ENCODE assay signal across 8 cellular contexts in genomic region chr1:155003766-155004351, GRCh38. TPM values are rescaled to one million over a fixed set of nuclear protein-coding genes. Genes with fewer than 3 reads are reported as not detected.
A peak's percentile ranks its signal among the peaks of the same experiment; 100 is the strongest.
DNase-seq lines count a peak whose midpoint lies in the region; ATAC-seq, FAIRE-seq and TF ChIP-seq lines count a peak whose summit lies in the region.

No MANE protein-coding gene starts in this region.

- no peaks in the 10 kb centered on the region for H3K27me3 Mint-ChIP-seq in memory B cell

- no peaks in the 10 kb centered on the region; the same call in 1 of the 2 replicates for H3K9me3 ChIP-seq in SJSA1 (replicated peaks)
- H3K9me3 ChIP-seq in endocrine pancreas (ENCODE audit: control insufficient read depth, low read length), result no peaks in the 10 kb centered on the region
- H3K9me3 ChIP-seq in tibial artery, result no peaks in the 10 kb centered on the region

- peak overlapping the region; percentile 57 for H3K4me3 ChIP-seq in SJSA1
- H3K4me3 ChIP-seq in endocrine pancreas (ENCODE audit: control insufficient read depth, insufficient read depth, low read length), result peak overlapping the region; percentile 15
- H3K4me3 ChIP-seq in tibial artery, result peak overlapping the region; percentile 87 to 96

- intact Hi-C loops in tibial artery (cut with DNase I; ENCODE audit: low total_unique reads), result no loop called here

- H3K4me1 ChIP-seq in SJSA1 (replicated peaks), result peaks cover 27% of the 10 kb centered on the region
- no peaks in the 10 kb centered on the region for H3K4me1 ChIP-seq in endocrine pancreas (ENCODE audit: control insufficient read depth, insufficient read depth, low read length)
- H3K4me1 ChIP-seq in tibial artery, result peaks cover 0 to 66% (median 62%) of the 10 kb centered on the region in 4 donors

- TF ChIP-seq CTCF in tibial artery (IDR thresholded peaks at IDR 0.05), result no peak

- peak overlapping the region; percentile 99 for H3K4me3 Mint-ChIP-seq in memory B cell

- H3K36me3 Mint-ChIP-seq in memory B cell, result peaks cover 1% of the 10 kb centered on the region

- peak overlapping the region; percentile 99 for H3K9ac ChIP-seq in endocrine pancreas (ENCODE audit: control insufficient read depth, insufficient read depth, low read length)

- FAIRE-seq in GM12892 (lab: Jason Lieb, UNC), result peak; percentile 78

- H3K4me1 Mint-ChIP-seq in memory B cell, result peaks cover 44% of the 10 kb centered on the region

- no peaks in the 10 kb centered on the region for H3K36me3 ChIP-seq in SJSA1
- no peaks in the 10 kb centered on the region for H3K36me3 ChIP-seq in endocrine pancreas (ENCODE audit: control insufficient read depth, insufficient read depth, low read length)
- H3K36me3 ChIP-seq in tibial artery, result no peaks in the 10 kb centered on the region

- no peak for ATAC-seq in memory B cell (ENCODE audit: low read depth)
- no peak for ATAC-seq in GM21825 (IDR thresholded peaks at IDR 0.05; ENCODE audit: unreplicated experiment)
- ATAC-seq in HG03439 (IDR thresholded peaks at IDR 0.05; ENCODE audit: unreplicated experiment), result no peak

- no peak for TF ChIP-seq POLR2A in GM12892 (IDR thresholded peaks at IDR 0.05; ENCODE audit: low read depth, low read length)

- H3K27ac Mint-ChIP-seq in memory B cell, result peak overlapping the region; percentile 88

- no peaks in the 10 kb centered on the region for H3K9me3 Mint-ChIP-seq in memory B cell

- H3K27me3 ChIP-seq in SJSA1 (replicated peaks) (no peaks in the 10 kb centered on the region), endocrine pancreas (ENCODE audit: control insufficient read depth, insufficient read depth, low read length) (no peaks in the 10 kb centered on the region), tibial artery (no peaks in the 10 kb centered on the region)

- H3K27ac ChIP-seq in SJSA1 (no peak overlapping the region; the same call in 1 of the 2 replicates), tibial artery (peak overlapping the region; percentile 95 to 96)

- DNase-seq in A172 (ENCODE audit: low spot score), result peak; percentile 78
- DNase-seq in GM12892 (ENCODE audit: insufficient read length), result no peak
- peak in 1 of 2 experiments; percentile 67 for DNase-seq in SJSA1 (ENCODE audit: low read depth in 1 of 2, low spot score in 2 of 2)
- no peak for DNase-seq in memory B cell (ENCODE audit: low spot score in 2 of 2)
- DNase-seq in tibial artery, result peak; percentile 77 to 88

RNA-seq across cellular contexts. Expression of gene ZBTB7B, which starts 1.3 kb away (rescaled TPM):
- total RNA-seq in A172 (2014; rRNA removed; shearing (Covaris generic)), result 27.3 and 29.5 TPM in 2 replicates
- 9.8 TPM for polyA plus RNA-seq in GM12892 (2012; ENCODE audit: missing spikeins)
- total RNA-seq in SJSA1 (2014; rRNA removed; shearing (Covaris generic)), result 15.3 and 24.5 TPM in 2 replicates

RNA-seq across cellular contexts. Expression of gene LENEP, which starts 10.5 kb away (rescaled TPM):
- not detected in 2 replicates for total RNA-seq in A172 (2014; rRNA removed; shearing (Covaris generic))
- polyA plus RNA-seq in GM12892 (2012; ENCODE audit: missing spikeins), result not detected
- total RNA-seq in SJSA1 (2014; rRNA removed; shearing (Covaris generic)), result not detected in 2 replicates

RNA-seq across cellular contexts. Expression of gene FLAD1, which starts 20.7 kb away (rescaled TPM):
- 63.5 and 65.9 TPM in 2 replicates for total RNA-seq in A172 (2014; rRNA removed; shearing (Covaris generic))
- 38.1 TPM for polyA plus RNA-seq in GM12892 (2012; ENCODE audit: missing spikeins)
- total RNA-seq in SJSA1 (2014; rRNA removed; shearing (Covaris generic)), result 15.4 and 23.7 TPM in 2 replicates

RNA-seq across cellular contexts. Expression of gene CKS1B, which starts 29.4 kb away (rescaled TPM):
- total RNA-seq in A172 (2014; rRNA removed; shearing (Covaris generic)), result 312 and 369 TPM in 2 replicates
- 182 TPM for polyA plus RNA-seq in GM12892 (2012; ENCODE audit: missing spikeins)
- total RNA-seq in SJSA1 (2014; rRNA removed; shearing (Covaris generic)), result 290 and 338 TPM in 2 replicates

RNA-seq across cellular contexts. Expression of gene DCST2, which starts 29.7 kb away (rescaled TPM):
- 0.90 TPM in 1 of 2 replicates, not detected in the other for total RNA-seq in A172 (2014; rRNA removed; shearing (Covaris generic))
- polyA plus RNA-seq in GM12892 (2012; ENCODE audit: missing spikeins), result not detected
- not detected in 2 replicates for total RNA-seq in SJSA1 (2014; rRNA removed; shearing (Covaris generic))

Comparison
In these comparisons a context has a peak if more than half of its experiments do, and no peak if none do; other contexts are left out.
1. DNase-seq: peak in A172 (single experiment) and tibial artery (2 of 2); none in GM12892 (single experiment) and memory B cell (0 of 2).
2. H3K4me3 ChIP-seq: peak in every context shown above with its lines; median percentile 92 in tibial artery; 57 in SJSA1; 15 in endocrine pancreas.